In genomic region chr10:90871279-90871760, GRCh38 we compare ENCODE assay signal across 8 cellular contexts. TPM values are rescaled to one million over a fixed set of nuclear protein-coding genes. Genes with fewer than 3 reads are reported as not detected.
A peak's percentile ranks its signal among the peaks of the same experiment; 100 is the strongest.
DNase-seq lines count a peak whose midpoint lies in the region; ATAC-seq and TF ChIP-seq lines count a peak whose summit lies in the region.

No MANE protein-coding gene starts in this region.

- H3K9me3 ChIP-seq in BE2C (no peaks in the 10 kb centered on the region), tibial nerve (peaks cover 0 to 4% (median 1%) of the 10 kb centered on the region in 4 donors)

- no peaks in the 10 kb centered on the region for H3K4me1 ChIP-seq in BE2C
- H3K4me1 ChIP-seq in tibial nerve: peaks cover 0 to 30% (median 12%) of the 10 kb centered on the region in 4 donors

- peaks cover 36% of the 10 kb centered on the region for H3K27me3 Mint-ChIP-seq in activated T-cell treated with anti-CD3 and anti-CD28 coated beads, Interleukin-2, amount 50 U/mL, for 24 hours

- DNase-seq in BE2C (peak; percentile 71), NCI-H526 (lab: John Stamatoyannopoulos, UW) (peak; percentile 11 to 32), fibroblast of gingiva (ENCODE audit: low read depth) (peak; percentile 57), myocyte (ENCODE audit: low read depth) (peak; percentile 86), tibial nerve (ENCODE audit: low spot score in 2 of 2) (peak in 1 of 2 donors; percentile 41)
- peak; percentile 46 for DNase-seq in activated T-cell treated with anti-CD3 and anti-CD28 coated beads, Interleukin-2, amount 50 U/mL, for 24 hours

- TF ChIP-seq CTCF in BE2C (IDR thresholded peaks at IDR 0.05; ENCODE audit: low read depth, low read length) (peak; percentile 78), tibial nerve (IDR thresholded peaks at IDR 0.05) (peak in 4 of 5 experiments; percentile 11 to 45 (median 34))

- H3K9me3 Mint-ChIP-seq in activated T-cell treated with anti-CD3 and anti-CD28 coated beads, Interleukin-2, amount 50 U/mL, for 24 hours: no peaks in the 10 kb centered on the region

- no peak for TF ChIP-seq POLR2A in tibial nerve (IDR thresholded peaks at IDR 0.05)

- peak; percentile 66 for ATAC-seq in GM18907 (IDR thresholded peaks at IDR 0.05; ENCODE audit: unreplicated experiment)
- peak; percentile 51 for ATAC-seq in HG03135 (IDR thresholded peaks at IDR 0.05; ENCODE audit: unreplicated experiment)

- H3K4me1 Mint-ChIP-seq in activated T-cell treated with anti-CD3 and anti-CD28 coated beads, Interleukin-2, amount 50 U/mL, for 24 hours (ENCODE audit: low read depth): peaks cover 38% of the 10 kb centered on the region

- 1 to 2% methylated on average over 14 of the region's 14 CpGs for WGBS in tibial nerve, 2 donors

- H3K36me3 Mint-ChIP-seq in activated T-cell treated with anti-CD3 and anti-CD28 coated beads, Interleukin-2, amount 50 U/mL, for 24 hours (ENCODE audit: low read depth): peaks cover 41% of the 10 kb centered on the region

- H3K36me3 ChIP-seq in BE2C (peaks cover 8% of the 10 kb centered on the region), tibial nerve (peaks cover 0 to 10% (median 4%) of the 10 kb centered on the region in 3 donors)

- no peak for TF ChIP-seq EP300 in tibial nerve (IDR thresholded peaks at IDR 0.05)

- no peaks in the 10 kb centered on the region; the same call in 1 of the 2 replicates for H3K27me3 ChIP-seq in BE2C
- no peaks in the 10 kb centered on the region for H3K27me3 ChIP-seq in tibial nerve

- peak overlapping the region; percentile 99 for H3K27ac Mint-ChIP-seq in activated T-cell treated with anti-CD3 and anti-CD28 coated beads, Interleukin-2, amount 50 U/mL, for 24 hours

- H3K4me3 Mint-ChIP-seq in activated T-cell treated with anti-CD3 and anti-CD28 coated beads, Interleukin-2, amount 50 U/mL, for 24 hours: peak overlapping the region; percentile 91

- H3K4me3 ChIP-seq in BE2C (ENCODE audit: low read depth, low read length): peak overlapping the region; percentile 90
- peak overlapping the region; percentile 65 to 90 (median 84) for H3K4me3 ChIP-seq in tibial nerve

- peak overlapping the region; percentile 32 to 89 (median 77) for H3K27ac ChIP-seq in tibial nerve

RNA-seq across cellular contexts. Expression of gene RPP30, which starts 0.5 kb away (rescaled TPM):
- polyA plus RNA-seq in BE2C (2012; ENCODE audit: insufficient read depth, insufficient read length, low read depth): 44.6 TPM
- total RNA-seq in myocyte (30.9 and 44.1 TPM in 2 replicates), tibial nerve (10 to 100 TPM; 19.4 to 46.5 (median 35.2) TPM)
- 28.6 TPM for polyA plus RNA-seq in myocyte (2012)

RNA-seq across cellular contexts. Expression of gene HTR7, which starts 13.5 kb away (rescaled TPM):
- not detected for polyA plus RNA-seq in BE2C (2012; ENCODE audit: insufficient read depth, insufficient read length, low read depth)
- total RNA-seq in myocyte: 4.2 and 18.2 TPM in 2 replicates
- 0.42 TPM for polyA plus RNA-seq in myocyte (2012)
- total RNA-seq in tibial nerve: 1 to 10 TPM in 1 of 4 donors, under 1 TPM in 3; 0.20 to 1.2 (median 0.43) TPM

RNA-seq across cellular contexts. Expression of gene ANKRD1, which starts 49.6 kb away (rescaled TPM):
- not detected for polyA plus RNA-seq in BE2C (2012; ENCODE audit: insufficient read depth, insufficient read length, low read depth)
- total RNA-seq in myocyte: 970 and 2,203 TPM in 2 replicates
- polyA plus RNA-seq in myocyte (2012): 1,024 TPM
- total RNA-seq in tibial nerve: not detected

Comparison
In these comparisons a context has a peak if more than half of its experiments do, and no peak if none do; other contexts are left out.
1. RNA of gene ANKRD1, which starts 49.6 kb away (total RNA-seq): 970 to 2,203 TPM in myocyte; not detected in tibial nerve; every median in the first group is over 100 times any median in the second.